8 cellular contexts compared by ENCODE assay signal in the genomic region with DNA sequence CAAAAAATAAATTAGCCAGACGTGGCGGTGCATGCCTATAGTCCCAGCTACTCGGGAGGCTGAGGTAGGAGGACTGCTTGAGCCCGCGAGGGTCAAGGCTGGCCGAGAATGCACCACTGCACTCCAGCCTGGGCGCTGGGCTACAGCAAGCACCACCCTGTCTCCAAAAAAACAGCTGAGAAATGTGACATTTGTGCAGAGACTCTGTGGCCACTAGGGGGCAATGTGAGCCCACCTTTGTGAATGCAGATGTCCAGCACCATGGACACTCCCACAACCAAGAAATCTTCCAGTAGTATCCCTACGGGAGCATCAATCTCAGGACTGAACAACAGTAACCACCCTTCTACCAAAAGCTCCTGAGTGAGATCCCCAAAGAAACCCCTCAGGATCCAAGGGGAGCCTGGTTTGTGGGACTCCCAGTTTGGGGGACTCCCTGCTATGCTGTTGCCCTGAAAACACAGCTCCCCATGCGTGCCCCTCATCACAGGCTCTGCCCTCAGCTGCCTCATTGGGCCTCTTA. TPM values are rescaled to one million over a fixed set of nuclear protein-coding genes. Genes with fewer than 3 reads are reported as not detected.
DNase-seq lines count a peak whose midpoint lies in the region; ATAC-seq, FAIRE-seq and TF ChIP-seq lines count a peak whose summit lies in the region.

No MANE protein-coding gene starts in this region.

- no peak for FAIRE-seq in frontal cortex (lab: Jason Lieb, UNC)

- H3K4me2 ChIP-seq in osteoblast (ENCODE audit: insufficient read depth, low read length): no peak overlapping the region

- H3K4me3 ChIP-seq in NB4 (ENCODE audit: low read depth, low read length): no peak overlapping the region
- no peak overlapping the region for H3K4me3 ChIP-seq in osteoblast (ENCODE audit: insufficient read depth, low read length)
- no peak overlapping the region for H3K4me3 ChIP-seq in testis

- H3K4me1 ChIP-seq in osteoblast (ENCODE audit: insufficient read depth, low read length) (no peaks in the 10 kb centered on the region), testis (peaks cover under 1% of the 10 kb centered on the region)

- H3K36me3 ChIP-seq in osteoblast (ENCODE audit: insufficient read depth, low read length): no peaks in the 10 kb centered on the region
- no peaks in the 10 kb centered on the region for H3K36me3 ChIP-seq in testis (ENCODE audit: low read depth, missing control alignments)

- peak; percentile 93 for TF ChIP-seq CTCF in NB4 (IDR thresholded peaks at IDR 0.05; ENCODE audit: low read depth, low read length)
- TF ChIP-seq CTCF in osteoblast (IDR thresholded peaks at IDR 0.05; ENCODE audit: extremely low read depth, low read depth, low read length): peak; percentile 87
- peak; percentile 82 to 95 (median 94) for TF ChIP-seq CTCF in testis (IDR thresholded peaks at IDR 0.05)

- TF ChIP-seq POLR2A in NB4 (IDR thresholded peaks at IDR 0.05; ENCODE audit: extremely low read depth, insufficient read length) (no peak), testis (IDR thresholded peaks at IDR 0.05) (no peak)

- H4K20me1 ChIP-seq in osteoblast (ENCODE audit: insufficient read depth, low read length): no peaks in the 10 kb centered on the region

- intact Hi-C loops in testis (cut with DNase I; ENCODE audit: low total_unique reads): no loop called here

- 28 to 53% methylated on average over 7 to 9 of the region's 9 CpGs for WGBS in testis, 2 donors

- ATAC-seq in GM18873 (IDR thresholded peaks at IDR 0.05; ENCODE audit: low FRiP score, unreplicated experiment): peak; percentile 47

- H3K79me2 ChIP-seq in osteoblast (ENCODE audit: insufficient read depth, low read length): no peaks in the 10 kb centered on the region

- peak; percentile 72 for DNase-seq in A172 (ENCODE audit: low spot score)
- peak; percentile 85 for DNase-seq in NB4 (ENCODE audit: low read depth)
- DNase-seq in SHP77 treated with DMSO at 0.1 percent for 48 hours (lab: John Stamatoyannopoulos, UW): peak; percentile 57
- DNase-seq in activated T-helper 9 cell treated with anti-CD3 and anti-CD28 coated beads, Interleukin-2, amount 50 U/mL, for 16 hours (ENCODE audit: low read depth): peak; percentile 68
- peak; percentile 71 to 87 for DNase-seq in frontal cortex (ENCODE audit: low spot score in 2 of 2)
- DNase-seq in osteoblast (ENCODE audit: insufficient read length, low spot score, missing footprints): peak; percentile 96
- DNase-seq in testis: peak; percentile 95

- H3K9me3 ChIP-seq in osteoblast (ENCODE audit: low read depth, low read length) (no peaks in the 10 kb centered on the region), testis (no peaks in the 10 kb centered on the region)

- H3K27ac ChIP-seq in osteoblast (ENCODE audit: low read depth, low read length) (no peak overlapping the region), testis (no peak overlapping the region)

- H2AFZ ChIP-seq in osteoblast (ENCODE audit: low read length): no peak overlapping the region

- H3K27me3 ChIP-seq in osteoblast (ENCODE audit: insufficient read depth, low read length) (no peaks in the 10 kb centered on the region), testis (no peaks in the 10 kb centered on the region)

RNA-seq across cellular contexts. Expression of a gene that starts 6.3 kb away (rescaled TPM):
- total RNA-seq in A172 (2014; rRNA removed; shearing (Covaris generic)): 8.7 and 11.8 TPM in 2 replicates
- total RNA-seq in frontal cortex (15.9 TPM), osteoblast (10.1 and 11.2 TPM in 2 replicates), testis (10 to 100 TPM; 46.1 to 61.3 TPM)
- 26.4 TPM for polyA plus RNA-seq in testis (ENCODE audit: insufficient read depth, low read depth, low replicate concordance)

RNA-seq across cellular contexts. Expression of a gene that starts 30.1 kb away (rescaled TPM):
- total RNA-seq in A172 (2014; rRNA removed; shearing (Covaris generic)): 28.6 and 31.4 TPM in 2 replicates
- total RNA-seq in frontal cortex (8.6 TPM), osteoblast (19.9 and 23.9 TPM in 2 replicates), testis (10 to 100 TPM; 17.7 to 22.8 TPM)
- 11.9 TPM for polyA plus RNA-seq in testis (ENCODE audit: insufficient read depth, low read depth, low replicate concordance)
